8 cellular contexts compared by ENCODE assay signal in the genomic region with DNA sequence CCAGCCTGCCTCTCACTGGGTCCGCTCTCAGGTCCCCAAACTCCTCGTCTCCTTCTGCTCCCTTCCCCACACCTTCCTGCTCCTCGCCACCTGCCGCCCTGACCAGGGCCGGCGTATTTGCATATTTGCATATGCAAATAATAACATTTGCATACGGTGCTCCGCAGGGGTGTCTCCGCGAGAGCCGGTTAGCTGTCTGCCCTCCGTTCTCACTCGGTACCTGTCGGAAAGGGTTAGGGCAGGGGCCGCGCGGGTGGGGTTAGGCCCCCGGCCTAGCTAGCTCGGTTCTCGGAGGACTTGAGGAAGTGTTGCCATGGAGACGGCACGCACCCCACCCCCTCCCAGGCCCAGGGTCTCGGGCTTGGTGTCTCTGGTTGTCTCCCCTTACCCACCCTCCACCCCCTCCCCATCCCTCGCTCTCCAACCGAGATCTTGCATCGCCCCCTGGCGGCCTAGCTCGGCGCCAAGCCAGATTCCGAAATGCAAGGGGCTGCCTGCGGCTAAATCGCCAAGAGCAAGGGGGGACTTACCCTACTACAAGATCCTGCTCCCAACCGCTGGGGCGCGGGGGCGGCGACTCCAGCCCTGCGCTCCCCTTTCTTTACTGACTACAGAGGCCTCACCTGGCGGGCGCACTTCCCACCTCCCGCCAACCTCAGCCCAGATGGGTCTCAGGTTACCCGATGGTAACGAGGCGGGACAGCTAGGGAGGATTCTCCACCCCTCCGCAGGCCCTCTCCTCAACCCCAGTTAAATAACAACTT. TPM values are rescaled to one million over a fixed set of nuclear protein-coding genes. Genes with fewer than 3 reads are reported as not detected.
DNase-seq lines count a peak whose midpoint lies in the region; ATAC-seq, FAIRE-seq and TF ChIP-seq lines count a peak whose summit lies in the region.

No MANE protein-coding gene starts in this region.

- peak overlapping the region; percentile 79 for H3K4me3 ChIP-seq in neural cell (ENCODE audit: low read length)

- no peaks in the 10 kb centered on the region for H3K9me3 ChIP-seq in neural cell (ENCODE audit: low read length)

- H3K27me3 ChIP-seq in neural cell (ENCODE audit: insufficient read depth, low read depth, low read length), result peaks cover 52% of the 10 kb centered on the region

- no peaks in the 10 kb centered on the region for H3K9me2 ChIP-seq in neural cell (ENCODE audit: insufficient read depth, low read length)

- peak; percentile 81 for FAIRE-seq in GM12892 (lab: Jason Lieb, UNC)

- H3K36me3 ChIP-seq in neural cell (ENCODE audit: insufficient read depth, low read length), result no peaks in the 10 kb centered on the region

- no peaks in the 10 kb centered on the region for H3K79me2 ChIP-seq in neural cell (replicated peaks; ENCODE audit: insufficient read depth, low read length)

- H3F3A ChIP-seq in neural cell (ENCODE audit: insufficient read depth, low read length, poor library complexity, severe bottlenecking), result no peaks in the 10 kb centered on the region

- H3K9ac ChIP-seq in neural cell (ENCODE audit: low read length), result peak overlapping the region; percentile 98

- peak; percentile 75 for TF ChIP-seq RAD21 in neural cell (conservative IDR thresholded peaks at IDR 0.05)

- no peak for TF ChIP-seq EP300 in neural cell (conservative IDR thresholded peaks at IDR 0.05; ENCODE audit: poor library complexity, severe bottlenecking)

- peak; percentile 47 for ATAC-seq in HG03175 (IDR thresholded peaks at IDR 0.05; ENCODE audit: unreplicated experiment)

- TF ChIP-seq CTCF in neural cell (IDR thresholded peaks at IDR 0.05; ENCODE audit: poor library complexity, severe bottlenecking), result peak; percentile 74

- H4K20me1 ChIP-seq in neural cell (ENCODE audit: insufficient read depth), result no peaks in the 10 kb centered on the region

- H2AFZ ChIP-seq in neural cell (ENCODE audit: low read depth, low read length), result no peak overlapping the region

- H3K27ac ChIP-seq in neural cell (ENCODE audit: low read length), result no peak overlapping the region

- DNase-seq in GM12892 (ENCODE audit: insufficient read length), result peak; percentile 77
- DNase-seq in NCI-H69 (lab: John Stamatoyannopoulos, UW), result peak; percentile 99
- peak; percentile 65 for DNase-seq in activated T-cell treated with anti-CD3 and anti-CD28 coated beads for 1 hour (ENCODE audit: low read depth)
- peak; percentile 67 to 73 for DNase-seq in erythroblast (lab: John Stamatoyannopoulos, UW)
- DNase-seq in HCEC 1CT, result no peak
- DNase-seq in ureter (ENCODE audit: low spot score), result no peak

- peak overlapping the region; percentile 65 for H3K4me2 ChIP-seq in neural cell (ENCODE audit: low read length)

- TF ChIP-seq POLR2A in GM12892 (IDR thresholded peaks at IDR 0.05; ENCODE audit: low read depth, low read length), result no peak
- no peak for TF ChIP-seq POLR2A in erythroblast (IDR thresholded peaks at IDR 0.05; ENCODE audit: low read length)

TF ChIP-seq in neural cell, 6 proteins besides CTCF, POLR2A, EP300 and RAD21:
- TF ChIP-seq MXI1 (conservative IDR thresholded peaks at IDR 0.05; ENCODE audit: poor library complexity, severe bottlenecking) (no peak), EZH2 (IDR thresholded peaks at IDR 0.05; ENCODE audit: borderline replicate concordance, insufficient read depth, low read length, poor library complexity, severe bottlenecking) (no peak), TAF1 (IDR thresholded peaks at IDR 0.05; ENCODE audit: low read depth) (no peak), SMC3 (conservative IDR thresholded peaks at IDR 0.05; ENCODE audit: poor library complexity) (peak; percentile 70), POLR2AphosphoS5 (IDR thresholded peaks at IDR 0.05) (peak; percentile 3)
- TF ChIP-seq, protein P1, sequence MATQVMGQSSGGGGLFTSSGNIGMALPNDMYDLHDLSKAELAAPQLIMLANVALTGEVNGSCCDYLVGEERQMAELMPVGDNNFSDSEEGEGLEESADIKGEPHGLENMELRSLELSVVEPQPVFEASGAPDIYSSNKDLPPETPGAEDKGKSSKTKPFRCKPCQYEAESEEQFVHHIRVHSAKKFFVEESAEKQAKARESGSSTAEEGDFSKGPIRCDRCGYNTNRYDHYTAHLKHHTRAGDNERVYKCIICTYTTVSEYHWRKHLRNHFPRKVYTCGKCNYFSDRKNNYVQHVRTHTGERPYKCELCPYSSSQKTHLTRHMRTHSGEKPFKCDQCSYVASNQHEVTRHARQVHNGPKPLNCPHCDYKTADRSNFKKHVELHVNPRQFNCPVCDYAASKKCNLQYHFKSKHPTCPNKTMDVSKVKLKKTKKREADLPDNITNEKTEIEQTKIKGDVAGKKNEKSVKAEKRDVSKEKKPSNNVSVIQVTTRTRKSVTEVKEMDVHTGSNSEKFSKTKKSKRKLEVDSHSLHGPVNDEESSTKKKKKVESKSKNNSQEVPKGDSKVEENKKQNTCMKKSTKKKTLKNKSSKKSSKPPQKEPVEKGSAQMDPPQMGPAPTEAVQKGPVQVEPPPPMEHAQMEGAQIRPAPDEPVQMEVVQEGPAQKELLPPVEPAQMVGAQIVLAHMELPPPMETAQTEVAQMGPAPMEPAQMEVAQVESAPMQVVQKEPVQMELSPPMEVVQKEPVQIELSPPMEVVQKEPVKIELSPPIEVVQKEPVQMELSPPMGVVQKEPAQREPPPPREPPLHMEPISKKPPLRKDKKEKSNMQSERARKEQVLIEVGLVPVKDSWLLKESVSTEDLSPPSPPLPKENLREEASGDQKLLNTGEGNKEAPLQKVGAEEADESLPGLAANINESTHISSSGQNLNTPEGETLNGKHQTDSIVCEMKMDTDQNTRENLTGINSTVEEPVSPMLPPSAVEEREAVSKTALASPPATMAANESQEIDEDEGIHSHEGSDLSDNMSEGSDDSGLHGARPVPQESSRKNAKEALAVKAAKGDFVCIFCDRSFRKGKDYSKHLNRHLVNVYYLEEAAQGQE (IDR thresholded peaks at IDR 0.05; ENCODE audit: borderline replicate concordance), result no peak

RNA-seq across cellular contexts. Expression of a gene that starts 8.1 kb away (rescaled TPM):
- 4.4 TPM for polyA plus RNA-seq in GM12892 (2012; ENCODE audit: missing spikeins)
- polyA plus RNA-seq in neural cell, result 1.3 and 2.9 TPM in 2 replicates
- 0.49 and 0.93 TPM in 2 replicates for polyA minus RNA-seq in neural cell
- 3.0 TPM for total RNA-seq in ureter

RNA-seq across cellular contexts. Expression of a gene that starts 13.4 kb away (rescaled TPM):
- 151 TPM for polyA plus RNA-seq in GM12892 (2012; ENCODE audit: missing spikeins)
- 38.2 and 42.2 TPM in 2 replicates for polyA plus RNA-seq in neural cell
- 19.0 and 22.9 TPM in 2 replicates for polyA minus RNA-seq in neural cell
- total RNA-seq in ureter, result 97.4 TPM

RNA-seq across cellular contexts. Expression of a gene that starts 26.3 kb away (rescaled TPM):
- polyA plus RNA-seq in GM12892 (2012; ENCODE audit: missing spikeins), result not detected
- 0.53 TPM in 1 of 2 replicates, not detected in the other for polyA plus RNA-seq in neural cell
- polyA minus RNA-seq in neural cell, result not detected in 2 replicates
- total RNA-seq in ureter, result not detected

Comparison
In these comparisons a context has a peak if more than half of its experiments do, and no peak if none do; other contexts are left out.
1. DNase-seq: peak in GM12892 (single experiment), NCI-H69 (single experiment), activated T-cell treated with anti-CD3 and anti-CD28 coated beads for 1 hour (single experiment) and erythroblast (2 of 2); none in HCEC 1CT (single experiment) and ureter (single experiment).